In the genomic region with DNA sequence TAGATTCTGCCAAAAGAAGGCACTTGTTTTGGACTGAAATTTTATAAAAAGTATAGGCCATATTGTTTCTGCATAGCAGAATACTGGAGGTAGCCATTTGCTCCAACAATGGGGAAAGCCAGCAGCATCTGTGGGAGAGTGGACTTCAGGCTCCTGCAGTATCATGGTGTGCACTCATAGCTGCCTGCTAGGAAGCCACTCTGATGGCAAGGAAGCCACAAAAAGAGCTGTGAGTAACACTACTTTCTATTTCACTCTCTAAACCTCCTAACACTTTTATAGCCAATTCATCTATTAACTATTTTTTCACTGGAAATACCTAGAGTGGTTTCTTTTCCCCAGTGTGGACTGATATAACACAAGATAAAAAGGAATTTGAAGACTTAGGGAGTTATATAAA, we compare ENCODE assay signal across 19 cellular contexts.
"Had no signal": no experiment of that assay in that cellular context is flagged by ENCODE, and none has a peak within 500 bp of the region (broad histone marks: within the 10 kb centered on the region; RNA-seq: fewer than 3 reads in every experiment).

No MANE protein-coding gene starts in this region.

- H3K27ac Mint-ChIP-seq: activated CD4-positive, alpha-beta T cell treated with anti-CD3 and anti-CD28 coated beads, Interleukin-2, amount 10 ng/mL, durations not matched to agents 7 days and 5 days; activated T-helper 2 cell treated with anti-CD3 and anti-CD28 coated beads, Interferon-gamma antibody, Interleukin-2, Interleukin-4, amounts not matched to agents 10 μg/mL and 5 μg/mL and 100 μg/mL, durations not matched to agents 14 hours and 24 hours and 36 hours; mesothelial cell of epicardium; progenitor cell of endocrine pancreas; stimulated activated naive B cell treated with anti-CD40 and anti-IgM and Interleukin-4, amounts not matched to agents 10 μg/mL and 1 μg/mL and 100 μg/mL, for 72 hours; WTC11 had no signal

- DNase-seq: activated CD4-positive, alpha-beta T cell treated with anti-CD3 and anti-CD28 coated beads, Interleukin-2, amount 10 ng/mL, durations not matched to agents 7 days and 5 days; activated naive CD4-positive, alpha-beta T cell treated with anti-CD3 and anti-CD28 coated beads, Interleukin-2, amount 50 U/mL, for 16 hours; activated T-cell treated with anti-CD3 and anti-CD28 coated beads for 4 hours; central memory CD4-positive, alpha-beta T cell; colonic mucosa; islet precursor cell; stimulated activated CD4-positive, alpha-beta T cell treated with anti-CD3 and anti-CD28 coated beads, Interleukin-15, amount 100 ng/mL, for 24 hours; stimulated activated CD4-positive, alpha-beta T cell treated with anti-CD3 and anti-CD28 coated beads, Interleukin-4, amount 100 ng/mL, for 1 hour; stimulated activated naive B cell treated with anti-CD40 and anti-IgM and Interleukin-4, amounts not matched to agents 10 μg/mL and 1 μg/mL and 100 μg/mL, for 72 hours; substantia nigra had no signal

- H3K27me3 ChIP-seq: colonic mucosa, right atrium auricular region, tibial nerve had no signal

- H3K9me3 ChIP-seq: colonic mucosa, tibial nerve had no signal

- ATAC-seq: stimulated activated naive B cell treated with anti-CD40 and anti-IgM and Interleukin-4, amounts not matched to agents 10 μg/mL and 1 μg/mL and 100 μg/mL, for 72 hours; WTC11 had no signal

- H3K4me1 ChIP-seq: colonic mucosa, right atrium auricular region, tibial nerve had no signal

- H3K36me3 ChIP-seq: colonic mucosa, right atrium auricular region, tibial nerve had no signal

- H3K4me1 Mint-ChIP-seq: activated CD4-positive, alpha-beta T cell treated with anti-CD3 and anti-CD28 coated beads, Interleukin-2, amount 10 ng/mL, durations not matched to agents 7 days and 5 days; brain; mesothelial cell of epicardium; stimulated activated naive B cell treated with anti-CD40 and anti-IgM and Interleukin-4, amounts not matched to agents 10 μg/mL and 1 μg/mL and 100 μg/mL, for 72 hours; WTC11 had no signal

- H3K4me3 Mint-ChIP-seq: activated CD4-positive, alpha-beta T cell treated with anti-CD3 and anti-CD28 coated beads, Interleukin-2, amount 10 ng/mL, durations not matched to agents 7 days and 5 days; brain; mesothelial cell of epicardium; stimulated activated naive B cell treated with anti-CD40 and anti-IgM and Interleukin-4, amounts not matched to agents 10 μg/mL and 1 μg/mL and 100 μg/mL, for 72 hours; WTC11 had no signal

- H3K27ac ChIP-seq: colonic mucosa, right atrium auricular region, skin epidermis, tibial nerve had no signal

- H3K4me3 ChIP-seq: colonic mucosa, lung, right atrium auricular region, skin epidermis, tibial nerve had no signal

- H3K36me3 Mint-ChIP-seq: brain; mesothelial cell of epicardium; stimulated activated naive B cell treated with anti-CD40 and anti-IgM and Interleukin-4, amounts not matched to agents 10 μg/mL and 1 μg/mL and 100 μg/mL, for 72 hours; WTC11 had no signal

- H3K27me3 Mint-ChIP-seq: activated CD4-positive, alpha-beta T cell treated with anti-CD3 and anti-CD28 coated beads, Interleukin-2, amount 10 ng/mL, durations not matched to agents 7 days and 5 days; progenitor cell of endocrine pancreas; stimulated activated naive B cell treated with anti-CD40 and anti-IgM and Interleukin-4, amounts not matched to agents 10 μg/mL and 1 μg/mL and 100 μg/mL, for 72 hours had no signal

- H3K9me3 Mint-ChIP-seq: activated CD4-positive, alpha-beta T cell treated with anti-CD3 and anti-CD28 coated beads, Interleukin-2, amount 10 ng/mL, durations not matched to agents 7 days and 5 days; activated T-helper 2 cell treated with anti-CD3 and anti-CD28 coated beads, Interferon-gamma antibody, Interleukin-2, Interleukin-4, amounts not matched to agents 10 μg/mL and 5 μg/mL and 100 μg/mL, durations not matched to agents 14 hours and 24 hours and 36 hours; brain; mesothelial cell of epicardium had no signal
